In genomic region chr19:7348587-7349230, GRCh38 we compare ENCODE assay signal across 8 cellular contexts. TPM values are rescaled to one million over a fixed set of nuclear protein-coding genes. Genes with fewer than 3 reads are reported as not detected.
DNase-seq lines count a peak whose midpoint lies in the region; ATAC-seq and TF ChIP-seq lines count a peak whose summit lies in the region.

Gene ARHGEF18, plus strand, starts transcription at chr19:7348937. Its CDS starts 13,954 bp downstream, at chr19:7362891.

- H3K4me3 Mint-ChIP-seq in naive thymus-derived CD4-positive, alpha-beta T cell: peak within 1 kb of the TSS; percentile 83 to 100 (median 99)

- H3K36me3 Mint-ChIP-seq in naive thymus-derived CD4-positive, alpha-beta T cell: peaks cover 5 to 37% (median 28%) of the 10 kb centered on the region in 5 donors

- peaks cover 22 to 78% (median 62%) of the 10 kb centered on the region in 7 donors for H3K4me1 Mint-ChIP-seq in naive thymus-derived CD4-positive, alpha-beta T cell

- H3K27me3 ChIP-seq in naive thymus-derived CD4-positive, alpha-beta T cell (ENCODE audit: control insufficient read depth in 2 of 2, insufficient read depth in 2 of 2, low read length in 2 of 2): no peaks in the 10 kb centered on the region

- POLR2A ChIA-PET in naive thymus-derived CD4-positive, alpha-beta T cell (lab: Charles Lee): interaction anchor here (0.5 to 3.1 kb wide), 24 partner anchors 9 to 383 kb away, joined by 3 to 31 read pairs (median 4); partner anchors contain the start of genes PET100, XAB2 and ZNF557

- peaks cover 0 to 24% (median 5%) of the 10 kb centered on the region in 3 experiments for H3K36me3 ChIP-seq in naive thymus-derived CD4-positive, alpha-beta T cell (ENCODE audit: control insufficient read depth in 2 of 3, insufficient read depth in 3 of 3, low read length in 3 of 3)

- peaks cover 28 to 44% of the 10 kb centered on the region in 2 donors for H3K4me1 ChIP-seq in naive thymus-derived CD4-positive, alpha-beta T cell (ENCODE audit: control insufficient read depth in 2 of 2, insufficient read depth in 2 of 2, low read length in 2 of 2)

- TF ChIP-seq CTCF in choroid plexus epithelial cell (conservative IDR thresholded peaks at IDR 0.05; ENCODE audit: low read depth, low read length): no peak

- H3K4me3 ChIP-seq in choroid plexus epithelial cell (ENCODE audit: low read depth, low read length): no peak within 1 kb of the TSS
- peak within 1 kb of the TSS; percentile 99 for H3K4me3 ChIP-seq in naive thymus-derived CD4-positive, alpha-beta T cell (ENCODE audit: low read length)

- ATAC-seq in naive thymus-derived CD4-positive, alpha-beta T cell: peak; percentile 77
- ATAC-seq in HG02870 (IDR thresholded peaks at IDR 0.05; ENCODE audit: unreplicated experiment): no peak

- CTCF ChIA-PET in naive thymus-derived CD4-positive, alpha-beta T cell (lab: Charles Lee): interaction anchor here (0.9 to 2.7 kb wide), 5 partner anchors 8 to 198 kb away, joined by 3 to 17 read pairs (median 5); no protein-coding TSS in a partner anchor

- peak within 1 kb of the TSS; percentile 74 for H3K27ac ChIP-seq in naive thymus-derived CD4-positive, alpha-beta T cell (ENCODE audit: low read depth, low read length)

- H3K27me3 Mint-ChIP-seq in naive thymus-derived CD4-positive, alpha-beta T cell: no peaks in the 10 kb centered on the region

- H3K9me3 Mint-ChIP-seq in naive thymus-derived CD4-positive, alpha-beta T cell: peaks cover 3 to 17% (median 9%) of the 10 kb centered on the region in 11 donors

- DNase-seq in H4 (ENCODE audit: low spot score) (no peak), UCSD-AML1 (lab: John Stamatoyannopoulos, UW; ENCODE audit: unreplicated experiment) (peak; percentile 61), choroid plexus epithelial cell (ENCODE audit: low read depth) (peak; percentile 32), NCI-H446 treated with DMSO at 0.1 percent for 48 hours (lab: John Stamatoyannopoulos, UW) (no peak), AG08396 (ENCODE audit: low spot score) (no peak), NCI-H2196 (lab: John Stamatoyannopoulos, UW; ENCODE audit: unreplicated experiment) (no peak)
- DNase-seq in naive thymus-derived CD4-positive, alpha-beta T cell: peak in 8 of 9 donors; percentile 40 to 89 (median 84)

- intact Hi-C loops in naive thymus-derived CD4-positive, alpha-beta T cell (cut with micrococcal nuclease): loop anchor here (1.0 to 10.0 kb wide), 7 partner anchors 7 to 614 kb away; partner anchors contain the start of genes GPR108 (in 1 of the 2), PNPLA6 (in 1 of the 2) and TRIP10 (in 1 of the 2)

- H3K27ac Mint-ChIP-seq in naive thymus-derived CD4-positive, alpha-beta T cell: peak within 1 kb of the TSS; percentile 86 to 100 (median 98)

- H3K9me3 ChIP-seq in naive thymus-derived CD4-positive, alpha-beta T cell (ENCODE audit: control insufficient read depth in 2 of 3, low read length in 3 of 3): peaks cover 0 to 7% (median 4%) of the 10 kb centered on the region in 3 experiments

RNA-seq across cellular contexts. Expression of gene ARHGEF18, which starts in this region (rescaled TPM):
- total RNA-seq in H4 (2014; rRNA removed; shearing (Covaris generic)): 24.7 and 27.4 TPM in 2 replicates
- 100 to 1,000 TPM in 4 of 5 experiments, 10 to 100 TPM in 1; 53.0 to 132 (median 130) TPM for total RNA-seq in naive thymus-derived CD4-positive, alpha-beta T cell
- 10 to 100 TPM in 1 of 2 donors, 1 to 10 TPM in 1; 3.9 to 14.4 TPM for polyA plus RNA-seq in naive thymus-derived CD4-positive, alpha-beta T cell

Comparison
In these comparisons a context has a peak if more than half of its experiments do, and no peak if none do; other contexts are left out.
1. DNase-seq: peak in UCSD-AML1 (single experiment), choroid plexus epithelial cell (single experiment) and naive thymus-derived CD4-positive, alpha-beta T cell (8 of 9); none in H4 (single experiment), NCI-H446 treated with DMSO at 0.1 percent for 48 hours (single experiment), AG08396 (single experiment) and NCI-H2196 (single experiment).